10 cellular contexts compared by ENCODE assay signal in genomic region chr4:7206385-7206784, GRCh38. TPM values are rescaled to one million over a fixed set of nuclear protein-coding genes. Genes with fewer than 3 reads are reported as not detected.
DNase-seq lines count a peak whose midpoint lies in the region; ATAC-seq, FAIRE-seq and TF ChIP-seq lines count a peak whose summit lies in the region.
"Had no signal": no experiment of that assay in that cellular context is flagged by ENCODE, and none has a peak within 500 bp of the region (broad histone marks: within the 10 kb centered on the region; RNA-seq: fewer than 3 reads in every experiment).

No MANE protein-coding gene starts in this region.

- no peak for FAIRE-seq in keratinocyte (lab: Jason Lieb, UNC)
- FAIRE-seq: GM12891 had no signal

- H3K4me2 ChIP-seq in keratinocyte (ENCODE audit: control insufficient read depth, extremely low read depth, insufficient read depth, low read depth, low read length): peak overlapping the region; percentile 10

- no peak for ATAC-seq in stimulated activated effector memory CD8-positive, alpha-beta T cell treated with anti-CD3 and anti-CD28 coated beads, Interleukin-12 subunit alpha, Interleukin-12 subunit beta, amount 100 ng/mL, for 72 hours

- no peaks in the 10 kb centered on the region for H3K79me2 ChIP-seq in keratinocyte (ENCODE audit: control insufficient read depth, insufficient read depth, low read length)

- H3K27me3 ChIP-seq in HUES6 (ENCODE audit: control insufficient read depth, insufficient read depth, low read length): no peaks in the 10 kb centered on the region
- no peaks in the 10 kb centered on the region for H3K27me3 ChIP-seq in brain microvascular endothelial cell (replicated peaks)
- H3K27me3 ChIP-seq in keratinocyte (ENCODE audit: control insufficient read depth, extremely low read depth, insufficient read depth, low read length): no peaks in the 10 kb centered on the region
- H3K27me3 ChIP-seq in thyroid gland: no peaks in the 10 kb centered on the region
- no peaks in the 10 kb centered on the region for H3K27me3 ChIP-seq in HAP-1 (ENCODE audit: low read depth)

- intact Hi-C loops in thyroid gland (cut with DNase I): no loop called here

- dilution Hi-C loops in keratinocyte (cut with MboI; ENCODE audit: extremely low pct_ligation_motif_present, low sequenced_read_pairs): no loop called here

- peak overlapping the region; percentile 31; the same call in 1 of the 2 replicates for H3K27ac ChIP-seq in HUES6 (ENCODE audit: low read depth, low read length)
- peak overlapping the region; percentile 90 for H3K27ac ChIP-seq in brain microvascular endothelial cell
- no peak overlapping the region for H3K27ac ChIP-seq in keratinocyte (ENCODE audit: control insufficient read depth, insufficient read depth, low read length)
- peak overlapping the region; percentile 54 to 82 (median 67) for H3K27ac ChIP-seq in thyroid gland

- no peak overlapping the region for H2AFZ ChIP-seq in keratinocyte (ENCODE audit: control insufficient read depth, low read length)

- DNase-seq in brain microvascular endothelial cell (peak; percentile 80), keratinocyte (ENCODE audit: low read depth, low spot score) (no peak), thyroid gland (peak; percentile 35 to 38), RKO (ENCODE audit: low spot score) (no peak), iPS-NIHi7 (ENCODE audit: extremely low spot score) (no peak), HAP-1 (ENCODE audit: low spot score in 2 of 2) (no peak)
- no peak for DNase-seq in stimulated activated effector memory CD8-positive, alpha-beta T cell treated with anti-CD3 and anti-CD28 coated beads, Interleukin-12 subunit alpha, Interleukin-12 subunit beta, amount 100 ng/mL, for 72 hours (ENCODE audit: low spot score in 2 of 2)
- DNase-seq: stimulated activated CD4-positive, alpha-beta T cell treated with anti-CD3 and anti-CD28 coated beads, Interleukin-2, amount 100 ng/mL, for 24 hours had no signal

- H3K4me1 Mint-ChIP-seq in stimulated activated effector memory CD8-positive, alpha-beta T cell treated with anti-CD3 and anti-CD28 coated beads, Interleukin-12 subunit alpha, Interleukin-12 subunit beta, amount 100 ng/mL, for 72 hours: no peaks in the 10 kb centered on the region

- no peak overlapping the region for H3K4me3 Mint-ChIP-seq in stimulated activated effector memory CD8-positive, alpha-beta T cell treated with anti-CD3 and anti-CD28 coated beads, Interleukin-12 subunit alpha, Interleukin-12 subunit beta, amount 100 ng/mL, for 72 hours

- H3K9me3 Mint-ChIP-seq in stimulated activated effector memory CD8-positive, alpha-beta T cell treated with anti-CD3 and anti-CD28 coated beads, Interleukin-12 subunit alpha, Interleukin-12 subunit beta, amount 100 ng/mL, for 72 hours: no peaks in the 10 kb centered on the region

- no peaks in the 10 kb centered on the region for H3K36me3 Mint-ChIP-seq in stimulated activated effector memory CD8-positive, alpha-beta T cell treated with anti-CD3 and anti-CD28 coated beads, Interleukin-12 subunit alpha, Interleukin-12 subunit beta, amount 100 ng/mL, for 72 hours

- H3K4me1 ChIP-seq in HUES6 (ENCODE audit: control insufficient read depth, insufficient read depth, low read length): peaks cover 30% of the 10 kb centered on the region
- H3K4me1 ChIP-seq in keratinocyte (ENCODE audit: control insufficient read depth, extremely low read depth, insufficient read depth, low read length): peaks cover 16% of the 10 kb centered on the region
- peaks cover 29 to 43% of the 10 kb centered on the region in 2 donors for H3K4me1 ChIP-seq in thyroid gland
- peaks cover 14% of the 10 kb centered on the region for H3K4me1 ChIP-seq in HAP-1

- H3K36me3 ChIP-seq in HUES6 (ENCODE audit: control insufficient read depth, insufficient read depth, low read length): no peaks in the 10 kb centered on the region
- no peaks in the 10 kb centered on the region for H3K36me3 ChIP-seq in brain microvascular endothelial cell (replicated peaks)
- no peaks in the 10 kb centered on the region for H3K36me3 ChIP-seq in keratinocyte (ENCODE audit: control insufficient read depth in 2 of 2, extremely low read depth in 1 of 2, insufficient read depth in 2 of 2, low read length in 2 of 2)
- no peaks in the 10 kb centered on the region for H3K36me3 ChIP-seq in thyroid gland
- no peaks in the 10 kb centered on the region for H3K36me3 ChIP-seq in HAP-1 (replicated peaks)

- TF ChIP-seq CTCF in brain microvascular endothelial cell (IDR thresholded peaks at IDR 0.05; ENCODE audit: low read depth, low read length, missing control alignments) (no peak), keratinocyte (optimal IDR thresholded peaks at IDR 0.05 in 1 of 3, IDR thresholded peaks at IDR 0.05 in 1 of 3, conservative IDR thresholded peaks at IDR 0.05 in 1 of 3; ENCODE audit: extremely low read depth in 1 of 3, insufficient read depth in 2 of 3, low read length in 3 of 3) (no peak), thyroid gland (IDR thresholded peaks at IDR 0.05) (no peak)

- TF ChIP-seq POLR2A in thyroid gland (IDR thresholded peaks at IDR 0.05): no peak

- peak overlapping the region; percentile 45 for H3K9ac ChIP-seq in HUES6 (ENCODE audit: low read length)
- H3K9ac ChIP-seq in keratinocyte (ENCODE audit: control insufficient read depth, extremely low read depth, insufficient read depth, low read length): no peak overlapping the region

- in situ Hi-C loops in brain microvascular endothelial cell (cut with HindIII; ENCODE audit: low pct_ligation_motif_present, low sequenced_read_pairs): no loop called here
- in situ Hi-C loops in HAP-1 (cut with MboI; ENCODE audit: low sequenced_read_pairs): no loop called here

- 53 to 68% methylated on average over 9 of the region's 9 CpGs for WGBS in thyroid gland, 2 donors

- no peak overlapping the region for H3K27ac Mint-ChIP-seq in stimulated activated effector memory CD8-positive, alpha-beta T cell treated with anti-CD3 and anti-CD28 coated beads, Interleukin-12 subunit alpha, Interleukin-12 subunit beta, amount 100 ng/mL, for 72 hours

- H4K20me1 ChIP-seq in keratinocyte (ENCODE audit: control insufficient read depth, extremely low read depth, insufficient read depth, low read length): no peaks in the 10 kb centered on the region

- H3K4me3 ChIP-seq in HUES6 (ENCODE audit: low read depth, low read length) (no peak overlapping the region), brain microvascular endothelial cell (ENCODE audit: low read depth, low read length) (no peak overlapping the region), keratinocyte (ENCODE audit: control insufficient read depth in 2 of 3, extremely low read depth in 1 of 3, insufficient read depth in 2 of 3, low read depth in 1 of 3, low read length in 3 of 3) (no peak overlapping the region), thyroid gland (replicated peaks in 1 of 3) (no peak overlapping the region), HAP-1 (no peak overlapping the region)

- no peaks in the 10 kb centered on the region for H3K9me3 ChIP-seq in HUES6 (ENCODE audit: control insufficient read depth, insufficient read depth, low read depth, low read length)
- H3K9me3 ChIP-seq in keratinocyte (ENCODE audit: control insufficient read depth, low read depth, low read length): no peaks in the 10 kb centered on the region
- H3K9me3 ChIP-seq in thyroid gland: no peaks in the 10 kb centered on the region
- no peaks in the 10 kb centered on the region; the same call in 1 of the 2 replicates for H3K9me3 ChIP-seq in HAP-1

- no peaks in the 10 kb centered on the region for H3K9me1 ChIP-seq in keratinocyte (ENCODE audit: control insufficient read depth, extremely low read depth, insufficient read depth, low read length)

RNA-seq across cellular contexts. Expression of gene SORCS2, which starts 14.0 kb away (rescaled TPM):
- polyA plus RNA-seq in keratinocyte: 0.01 to 0.40 TPM (median 0.09 TPM) in 3 replicates
- polyA plus RNA-seq in keratinocyte (2011; ENCODE audit: low read depth): 0.25 TPM
- 0.09 and 0.34 TPM in 2 replicates for polyA plus RNA-seq in keratinocyte (2011; cell fraction: cytosol; rRNA removed)
- 0.57 and 0.88 TPM in 2 replicates for polyA plus RNA-seq in keratinocyte (2011; cell fraction: nucleus; rRNA removed)
- 0.17 and 0.56 TPM in 2 replicates for polyA plus RNA-seq in keratinocyte (2012; ENCODE audit: low replicate concordance)
- 0.06 to 0.10 TPM in 2 of 3 replicates, not detected in the other for polyA minus RNA-seq in keratinocyte
- polyA minus RNA-seq in keratinocyte (2011; cell fraction: cytosol; rRNA and poly(A)+ RNA removed): 0.77 TPM
- polyA minus RNA-seq in keratinocyte (2011; cell fraction: nucleus; rRNA and poly(A)+ RNA removed): 0.85 and 1.1 TPM in 2 replicates
- total RNA-seq in thyroid gland: 10 to 100 TPM in 1 of 4 donors, 1 to 10 TPM in 3; 1.7 to 13.6 (median 3.6) TPM

Comparison
In these comparisons a context has a peak if more than half of its experiments do, and no peak if none do; other contexts are left out.
1. DNase-seq: peak in brain microvascular endothelial cell (single experiment) and thyroid gland (2 of 2); none in keratinocyte (single experiment), RKO (single experiment), iPS-NIHi7 (single experiment), stimulated activated effector memory CD8-positive, alpha-beta T cell treated with anti-CD3 and anti-CD28 coated beads, Interleukin-12 subunit alpha, Interleukin-12 subunit beta, amount 100 ng/mL, for 72 hours (0 of 2) and HAP-1 (0 of 2).